In the genomic region with DNA sequence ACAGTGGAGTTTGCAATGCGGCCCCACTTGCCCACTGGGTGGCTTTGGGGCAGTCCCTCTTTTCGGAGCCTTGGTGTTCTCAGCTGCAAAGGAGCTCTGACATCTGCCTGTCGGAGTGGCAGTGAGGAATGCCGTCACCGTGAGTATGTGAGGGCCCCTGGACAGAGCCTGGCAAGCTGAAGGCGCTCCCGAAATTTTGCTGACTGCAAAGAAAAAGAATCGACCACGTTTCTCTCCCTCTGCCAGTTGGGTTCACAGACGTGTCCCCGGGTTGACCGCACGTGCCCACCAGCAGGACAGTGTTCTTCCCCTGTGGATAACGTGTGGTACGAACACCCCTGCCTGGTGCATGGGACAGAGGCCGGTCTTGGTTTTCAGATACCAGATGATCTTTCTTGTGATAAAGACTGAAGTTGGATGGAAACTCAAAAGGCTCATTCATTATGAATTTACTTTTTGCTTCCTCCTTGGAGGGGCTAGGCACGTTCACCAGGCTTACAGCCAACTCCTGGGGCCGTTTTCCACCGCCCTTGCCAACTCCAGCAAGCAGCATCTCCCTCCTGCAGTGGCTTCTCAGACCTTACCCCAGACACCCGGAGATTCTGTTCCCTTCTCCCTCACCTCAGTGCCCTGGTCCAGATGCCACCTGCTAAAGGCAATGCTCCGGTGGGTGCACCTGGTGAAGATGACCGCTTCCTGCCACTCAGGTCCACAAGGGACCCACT, we compare ENCODE assay signal across 11 cellular contexts. TPM values are rescaled to one million over a fixed set of nuclear protein-coding genes. Genes with fewer than 3 reads are reported as not detected.
DNase-seq lines count a peak whose midpoint lies in the region; ATAC-seq and TF ChIP-seq lines count a peak whose summit lies in the region.
"Had no signal": no experiment of that assay in that cellular context is flagged by ENCODE, and none has a peak within 500 bp of the region (broad histone marks: within the 10 kb centered on the region; RNA-seq: fewer than 3 reads in every experiment).

No MANE protein-coding gene starts in this region.

- TF ChIP-seq POLR2A in gastroesophageal sphincter (IDR thresholded peaks at IDR 0.05) = no peak
- no peak for TF ChIP-seq POLR2A in stomach (IDR thresholded peaks at IDR 0.05)

- intact Hi-C loops in activated T-helper 1 cell treated with anti-CD3 and anti-CD28 coated beads, Interleukin-12 subunit alpha, Interleukin-12 subunit beta, Interleukin-2, Interleukin-4 antibody, amounts not matched to agents 30 ng/mL and 10 ng/mL and 1 ng/mL, durations not matched to agents 14 hours and 24 hours and 36 hours (cut with micrococcal nuclease) = no loop called here
- intact Hi-C loops in stomach (cut with DNase I; ENCODE audit: low total_unique reads) = no loop called here

- no peak overlapping the region for H3K4me3 ChIP-seq in gastroesophageal sphincter
- no peak overlapping the region for H3K4me3 ChIP-seq in stomach

- H3K9me3 Mint-ChIP-seq in activated T-helper 1 cell treated with anti-CD3 and anti-CD28 coated beads, Interleukin-12 subunit alpha, Interleukin-12 subunit beta, Interleukin-2, Interleukin-4 antibody, amounts not matched to agents 30 ng/mL and 10 ng/mL and 1 ng/mL, durations not matched to agents 14 hours and 24 hours and 36 hours = no peaks in the 10 kb centered on the region

- 27 to 43% methylated on average over 7 to 12 of the region's 22 CpGs for WGBS in gastroesophageal sphincter (ENCODE audit: low coverage in 1 of 2), 2 donors
- WGBS in stomach, 5 donors = 51 to 74% (median 60%) methylated on average over 17 to 22 of the region's 22 CpGs

- peaks cover 0 to 50% of the 10 kb centered on the region in 2 donors for H3K36me3 ChIP-seq in gastroesophageal sphincter
- H3K36me3 ChIP-seq in stomach = peaks cover 21 to 73% (median 64%) of the 10 kb centered on the region in 4 donors

- no peak overlapping the region for H3K4me3 Mint-ChIP-seq in activated T-helper 1 cell treated with anti-CD3 and anti-CD28 coated beads, Interleukin-12 subunit alpha, Interleukin-12 subunit beta, Interleukin-2, Interleukin-4 antibody, amounts not matched to agents 30 ng/mL and 10 ng/mL and 1 ng/mL, durations not matched to agents 14 hours and 24 hours and 36 hours

- TF ChIP-seq EP300 in gastroesophageal sphincter (IDR thresholded peaks at IDR 0.05) = no peak
- no peak for TF ChIP-seq EP300 in stomach (IDR thresholded peaks at IDR 0.05)

- peaks cover 49% of the 10 kb centered on the region for H3K4me1 Mint-ChIP-seq in activated T-helper 1 cell treated with anti-CD3 and anti-CD28 coated beads, Interleukin-12 subunit alpha, Interleukin-12 subunit beta, Interleukin-2, Interleukin-4 antibody, amounts not matched to agents 30 ng/mL and 10 ng/mL and 1 ng/mL, durations not matched to agents 14 hours and 24 hours and 36 hours (ENCODE audit: low read depth)

- H3K27ac Mint-ChIP-seq in activated T-helper 1 cell treated with anti-CD3 and anti-CD28 coated beads, Interleukin-12 subunit alpha, Interleukin-12 subunit beta, Interleukin-2, Interleukin-4 antibody, amounts not matched to agents 30 ng/mL and 10 ng/mL and 1 ng/mL, durations not matched to agents 14 hours and 24 hours and 36 hours = peak overlapping the region; percentile 61

- peaks cover 0 to 51% (median 29%) of the 10 kb centered on the region in 3 donors for H3K4me1 ChIP-seq in gastroesophageal sphincter
- peaks cover 38 to 57% (median 42%) of the 10 kb centered on the region in 4 donors for H3K4me1 ChIP-seq in stomach

- DNase-seq in NCI-H446 (lab: John Stamatoyannopoulos, UW) (peak; percentile 30 to 35), NCI-H446 treated with DMSO at 0.1 percent for 48 hours (lab: John Stamatoyannopoulos, UW) (no peak), stomach (no peak)
- DNase-seq in activated T-helper 1 cell treated with anti-CD3 and anti-CD28 coated beads, Interleukin-12 subunit alpha, Interleukin-12 subunit beta, Interleukin-2, Interleukin-4 antibody, amounts not matched to agents 30 ng/mL and 10 ng/mL and 1 ng/mL, durations not matched to agents 14 hours and 24 hours and 36 hours (ENCODE audit: low spot score) = no peak
- no peak for DNase-seq in stimulated activated CD4-positive, alpha-beta T cell treated with anti-CD3 and anti-CD28 coated beads, Interleukin-4, amount 100 ng/mL, for 4 hours
- DNase-seq: KBM-7 had no signal

- peaks cover 2% of the 10 kb centered on the region for H3K27me3 Mint-ChIP-seq in activated T-helper 1 cell treated with anti-CD3 and anti-CD28 coated beads, Interleukin-12 subunit alpha, Interleukin-12 subunit beta, Interleukin-2, Interleukin-4 antibody, amounts not matched to agents 30 ng/mL and 10 ng/mL and 1 ng/mL, durations not matched to agents 14 hours and 24 hours and 36 hours (ENCODE audit: insufficient read depth)

- no peak for ATAC-seq in gastroesophageal sphincter
- ATAC-seq in GM21381 (IDR thresholded peaks at IDR 0.05; ENCODE audit: unreplicated experiment) = no peak
- ATAC-seq in HG02885 (IDR thresholded peaks at IDR 0.05; ENCODE audit: poor library complexity, unreplicated experiment) = no peak

- H3K9me3 ChIP-seq in gastroesophageal sphincter (no peaks in the 10 kb centered on the region), stomach (no peaks in the 10 kb centered on the region)

- no peak for TF ChIP-seq CTCF in gastroesophageal sphincter (IDR thresholded peaks at IDR 0.05)
- no peak for TF ChIP-seq CTCF in stomach (IDR thresholded peaks at IDR 0.05)

- peaks cover 47% of the 10 kb centered on the region for H3K36me3 Mint-ChIP-seq in activated T-helper 1 cell treated with anti-CD3 and anti-CD28 coated beads, Interleukin-12 subunit alpha, Interleukin-12 subunit beta, Interleukin-2, Interleukin-4 antibody, amounts not matched to agents 30 ng/mL and 10 ng/mL and 1 ng/mL, durations not matched to agents 14 hours and 24 hours and 36 hours (ENCODE audit: low read depth)

- H3K27me3 ChIP-seq in gastroesophageal sphincter (no peaks in the 10 kb centered on the region), stomach (no peaks in the 10 kb centered on the region)

- H3K27ac ChIP-seq in gastroesophageal sphincter = peak overlapping the region in 3 of 4 donors; percentile 87 to 91 (median 89)
- H3K27ac ChIP-seq in stomach = peak overlapping the region; percentile 13 to 91 (median 87)
- H3K27ac ChIP-seq: 22Rv1, VCaP had no signal

RNA-seq across cellular contexts. Expression of a gene that starts 29.7 kb away (rescaled TPM):
- 139 and 140 TPM in 2 replicates for total RNA-seq in activated T-helper 1 cell treated with anti-CD3 and anti-CD28 coated beads, Interleukin-12 subunit alpha, Interleukin-12 subunit beta, Interleukin-2, Interleukin-4 antibody, amounts not matched to agents 30 ng/mL and 10 ng/mL and 1 ng/mL, durations not matched to agents 14 hours and 24 hours and 36 hours
- 10 to 100 TPM; 68.3 to 94.7 (median 69.9) TPM for total RNA-seq in gastroesophageal sphincter
- total RNA-seq in stomach = 100 to 1,000 TPM in 2 of 5 donors, 10 to 100 TPM in 3; 40.2 to 574 (median 71.4) TPM
- 10 to 100 TPM; 17.6 to 30.9 (median 25.4) TPM for polyA plus RNA-seq in stomach

Comparison
In these comparisons a context has a peak if more than half of its experiments do, and no peak if none do; other contexts are left out.
1. DNase-seq: peak in NCI-H446 (2 of 2); none in NCI-H446 treated with DMSO at 0.1 percent for 48 hours (single experiment), activated T-helper 1 cell treated with anti-CD3 and anti-CD28 coated beads, Interleukin-12 subunit alpha, Interleukin-12 subunit beta, Interleukin-2, Interleukin-4 antibody, amounts not matched to agents 30 ng/mL and 10 ng/mL and 1 ng/mL, durations not matched to agents 14 hours and 24 hours and 36 hours (single experiment), stomach (single experiment) and stimulated activated CD4-positive, alpha-beta T cell treated with anti-CD3 and anti-CD28 coated beads, Interleukin-4, amount 100 ng/mL, for 4 hours (0 of 2).